Comparison of ENCODE assay signal across 8 cellular contexts in genomic region chr3:23888617-23889228, GRCh38. TPM values are rescaled to one million over a fixed set of nuclear protein-coding genes. Genes with fewer than 3 reads are reported as not detected.
A peak's percentile ranks its signal among the peaks of the same experiment; 100 is the strongest.
DNase-seq lines count a peak whose midpoint lies in the region; ATAC-seq and TF ChIP-seq lines count a peak whose summit lies in the region.

No MANE protein-coding gene starts in this region.

- H3K27me3 ChIP-seq in KMS-11 (ENCODE audit: insufficient read depth, low read depth) (no peaks in the 10 kb centered on the region), mammary epithelial cell (ENCODE audit: insufficient read depth, low read length) (no peaks in the 10 kb centered on the region), right lobe of liver (no peaks in the 10 kb centered on the region)

- peaks cover 12% of the 10 kb centered on the region for H3K4me1 ChIP-seq in KMS-11 (ENCODE audit: low read depth, poor library complexity, severe bottlenecking)
- no peaks in the 10 kb centered on the region for H3K4me1 ChIP-seq in mammary epithelial cell (ENCODE audit: insufficient read depth, low read length)
- H3K4me1 ChIP-seq in right lobe of liver, result peaks cover 0 to 10% (median 4%) of the 10 kb centered on the region in 4 donors

- H3K4me2 ChIP-seq in KMS-11 (no peak overlapping the region), mammary epithelial cell (ENCODE audit: insufficient read depth, low read depth, low read length) (no peak overlapping the region)

- CTCF ChIA-PET in mammary epithelial cell (lab: Charles Lee; ENCODE audit: low non-redundant PET), result interaction anchor here (0.5 to 0.7 kb wide), 3 partner anchors 50 to 795 kb away, joined by 3 to 5 read pairs (median 5); no protein-coding TSS in a partner anchor

- H3K4me3 ChIP-seq in KMS-11 (IDR thresholded peaks at IDR 0.05; ENCODE audit: insufficient read depth, low read depth, low read length), result no peak overlapping the region
- H3K4me3 ChIP-seq in mammary epithelial cell (replicated peaks in 1 of 3; ENCODE audit: insufficient read depth in 1 of 3, low read depth in 2 of 3, low read length in 3 of 3), result no peak overlapping the region
- H3K4me3 ChIP-seq in right lobe of liver, result no peak overlapping the region

- dilution Hi-C loops in mammary epithelial cell (cut with HindIII; ENCODE audit: low sequenced_read_pairs), result no loop called here

- peaks cover 30% of the 10 kb centered on the region; the same call in 1 of the 2 replicates for H3K79me2 ChIP-seq in KMS-11 (ENCODE audit: insufficient read depth, low read depth)
- peaks cover 25% of the 10 kb centered on the region for H3K79me2 ChIP-seq in mammary epithelial cell (ENCODE audit: insufficient read depth, low read length)

- ATAC-seq in right lobe of liver, result peak; percentile 68 to 73 (median 72)
- no peak for ATAC-seq in GM21737 (IDR thresholded peaks at IDR 0.05; ENCODE audit: unreplicated experiment)
- ATAC-seq in sciatic nerve, result no peak

- H3K36me3 ChIP-seq in KMS-11 (ENCODE audit: insufficient read depth) (no peaks in the 10 kb centered on the region), mammary epithelial cell (ENCODE audit: insufficient read depth, low read length) (peaks cover 7% of the 10 kb centered on the region), right lobe of liver (peaks cover 0 to 14% (median 8%) of the 10 kb centered on the region in 4 donors)

- H3K9me3 ChIP-seq in mammary epithelial cell (replicated peaks; ENCODE audit: insufficient read depth, low read length), result no peaks in the 10 kb centered on the region
- no peaks in the 10 kb centered on the region for H3K9me3 ChIP-seq in right lobe of liver

- intact Hi-C loops in mammary epithelial cell (cut with micrococcal nuclease) (loop anchor here (1.0 kb wide), 2 partner anchors 111 to 350 kb away; no protein-coding TSS in a partner anchor), right lobe of liver (cut with DNase I) (no loop called here), sciatic nerve (cut with DNase I) (no loop called here)

- peak; percentile 3 for DNase-seq in NCI-H1436 (lab: John Stamatoyannopoulos, UW)
- DNase-seq in NCI-H1436 treated with DMSO at 0.1 percent for 48 hours (lab: John Stamatoyannopoulos, UW), result no peak
- DNase-seq in mammary epithelial cell, result no peak
- no peak for DNase-seq in right lobe of liver
- DNase-seq in sciatic nerve (ENCODE audit: low spot score), result no peak
- no peak for DNase-seq in iPS-NIHi7 (ENCODE audit: extremely low spot score)

- peak; percentile 80 for TF ChIP-seq CTCF in KMS-11 (conservative IDR thresholded peaks at IDR 0.05; ENCODE audit: low read depth, low read length)
- peak; percentile 70 to 83 for TF ChIP-seq CTCF in mammary epithelial cell (conservative IDR thresholded peaks at IDR 0.05 in 1 of 2, IDR thresholded peaks at IDR 0.05 in 1 of 2; ENCODE audit: extremely low read depth in 1 of 2, insufficient read depth in 1 of 2, low read depth in 1 of 2, low read length in 2 of 2)
- peak; percentile 82 to 85 (median 84) for TF ChIP-seq CTCF in right lobe of liver (IDR thresholded peaks at IDR 0.05)

- H2AFZ ChIP-seq in KMS-11 (ENCODE audit: low read depth) (no peak overlapping the region), mammary epithelial cell (ENCODE audit: low read depth, low read length) (no peak overlapping the region)

- in situ Hi-C loops in mammary epithelial cell (cut with MboI; ENCODE audit: low sequenced_read_pairs in 2 of 2), result no loop called here

- BruUV-seq in mammary epithelial cell (replicated peaks; lab: Mats Ljungman, UMichigan), result no TSS peak

- 29% methylated on average over 3 of the region's 3 CpGs for WGBS in mammary epithelial cell (ENCODE audit: low coverage, missing lambda C conversion rate)
- WGBS in right lobe of liver (ENCODE audit: insufficient coverage, low coverage, low lambda C conversion rate, missing lambda C conversion rate), result 34% methylated on average over 3 of the region's 3 CpGs

- H4K20me1 ChIP-seq in KMS-11 (ENCODE audit: insufficient read depth) (0 out of 2 replicates have a peak, but pooled peaks cover 9% of the 10 kb centered on the region), mammary epithelial cell (ENCODE audit: insufficient read depth, low read length) (no peaks in the 10 kb centered on the region)

- no peak overlapping the region for H3K9ac ChIP-seq in KMS-11
- H3K9ac ChIP-seq in mammary epithelial cell (ENCODE audit: insufficient read depth, low read length), result no peak overlapping the region

- no peak overlapping the region for H3K27ac ChIP-seq in KMS-11
- H3K27ac ChIP-seq in mammary epithelial cell (ENCODE audit: insufficient read depth, low read depth, low read length), result no peak overlapping the region
- H3K27ac ChIP-seq in right lobe of liver, result no peak overlapping the region

- no peak for TF ChIP-seq POLR2A in right lobe of liver (IDR thresholded peaks at IDR 0.05)

RNA-seq across cellular contexts. Expression of gene NKIRAS1, which starts 28.1 kb away (rescaled TPM):
- total RNA-seq in mammary epithelial cell (1 to 10 TPM; 7.3 to 8.8 TPM), right lobe of liver (10 to 100 TPM in 2 of 6 experiments, 1 to 10 TPM in 4; 7.0 to 14.2 (median 8.5) TPM), sciatic nerve (10.8 TPM)
- 5.2 TPM for polyA plus RNA-seq in mammary epithelial cell
- 11.9 TPM for polyA minus RNA-seq in mammary epithelial cell

RNA-seq across cellular contexts. Expression of gene RPL15, which starts 28.2 kb away (rescaled TPM):
- total RNA-seq in mammary epithelial cell (1,000 to 10,000 TPM; 1,624 to 2,052 TPM), right lobe of liver (100 to 1,000 TPM; 572 to 932 (median 636) TPM), sciatic nerve (1,125 TPM)
- polyA plus RNA-seq in mammary epithelial cell, result 4,169 TPM
- polyA minus RNA-seq in mammary epithelial cell, result 867 TPM

RNA-seq across cellular contexts. Expression of gene NR1D2, which starts 56.4 kb away (rescaled TPM):
- total RNA-seq in mammary epithelial cell (10 to 100 TPM; 10.5 to 16.8 TPM), right lobe of liver (10 to 100 TPM; 13.0 to 34.8 (median 18.2) TPM), sciatic nerve (71.5 TPM)
- 6.1 TPM for polyA plus RNA-seq in mammary epithelial cell
- 3.4 TPM for polyA minus RNA-seq in mammary epithelial cell

Comparison
In these comparisons a context has a peak if more than half of its experiments do, and no peak if none do; other contexts are left out.
1. ATAC-seq: peak in right lobe of liver (4 of 4); none in GM21737 (single experiment) and sciatic nerve (single experiment).
2. Peak in every context shown above with its lines, with median percentiles within 50 percentile points of each other: CTCF ChIP-seq.